Comparison of ENCODE assay signal across 8 cellular contexts in the genomic region with DNA sequence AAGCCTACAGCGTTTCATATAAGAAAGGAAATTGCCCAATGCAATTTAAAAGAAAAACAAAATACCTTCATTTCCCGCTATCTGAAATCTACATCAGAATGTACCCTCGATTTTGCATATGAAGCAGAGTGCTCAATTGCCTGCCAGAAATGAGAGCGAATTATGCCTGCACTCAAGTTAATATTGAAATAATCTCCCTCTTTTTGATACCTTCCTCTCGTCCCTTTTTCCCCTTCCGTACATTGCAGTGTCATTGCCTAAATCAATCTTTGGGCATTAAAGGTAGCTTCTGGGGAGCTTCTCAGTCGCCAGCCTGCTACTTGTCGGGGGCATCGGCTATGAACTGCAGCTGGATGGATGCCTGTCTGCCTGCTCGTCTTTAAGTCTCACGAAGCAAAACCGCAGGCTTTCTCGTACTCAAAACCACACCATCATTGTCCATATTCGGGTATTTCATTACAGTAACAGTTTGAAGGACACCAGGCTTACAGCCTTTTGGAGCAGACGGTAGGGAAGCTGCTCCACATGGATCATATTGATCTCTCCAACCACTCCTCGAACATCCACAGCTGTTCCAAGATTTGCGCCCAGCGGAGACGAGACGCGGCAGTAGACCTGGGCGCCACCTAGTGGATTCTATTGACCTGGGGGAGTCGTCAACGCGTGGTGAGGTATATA.
DNase-seq lines count a peak whose midpoint lies in the region; ATAC-seq and TF ChIP-seq lines count a peak whose summit lies in the region.

No MANE protein-coding gene starts in this region.

- peaks cover 20 to 60% (median 29%) of the 10 kb centered on the region in 5 donors for H3K27me3 Mint-ChIP-seq in naive thymus-derived CD8-positive, alpha-beta T cell
- peaks cover 28 to 32% of the 10 kb centered on the region in 2 donors for H3K27me3 Mint-ChIP-seq in stimulated activated naive B cell treated with anti-CD40 and anti-IgM and Interleukin-4, amounts not matched to agents 10 μg/mL and 1 μg/mL and 100 μg/mL, for 72 hours

- H2AFZ ChIP-seq in OCI-LY3 (ENCODE audit: low read depth, low read length) = peak overlapping the region; percentile 91

- H3K4me3 Mint-ChIP-seq in naive thymus-derived CD8-positive, alpha-beta T cell = peak overlapping the region; percentile 79 to 95 (median 86)
- H3K4me3 Mint-ChIP-seq in stimulated activated naive B cell treated with anti-CD40 and anti-IgM and Interleukin-4, amounts not matched to agents 10 μg/mL and 1 μg/mL and 100 μg/mL, for 72 hours = peak overlapping the region; percentile 76 to 92

- no peaks in the 10 kb centered on the region for H3K36me3 Mint-ChIP-seq in naive thymus-derived CD8-positive, alpha-beta T cell
- H3K36me3 Mint-ChIP-seq in stimulated activated naive B cell treated with anti-CD40 and anti-IgM and Interleukin-4, amounts not matched to agents 10 μg/mL and 1 μg/mL and 100 μg/mL, for 72 hours = no peaks in the 10 kb centered on the region

- peak overlapping the region; percentile 30 for H3K9ac ChIP-seq in OCI-LY3 (ENCODE audit: low read length)

- peak; percentile 83 for ATAC-seq in GM21529 (IDR thresholded peaks at IDR 0.05; ENCODE audit: unreplicated experiment)
- ATAC-seq in naive thymus-derived CD8-positive, alpha-beta T cell = peak; percentile 90 to 93
- peak; percentile 91 to 92 for ATAC-seq in stimulated activated naive B cell treated with anti-CD40 and anti-IgM and Interleukin-4, amounts not matched to agents 10 μg/mL and 1 μg/mL and 100 μg/mL, for 72 hours (replicated peaks)

- no peaks in the 10 kb centered on the region for H4K20me1 ChIP-seq in OCI-LY3 (ENCODE audit: insufficient read depth, low read length)

- peak; percentile 95 for TF ChIP-seq CTCF in OCI-LY3 (IDR thresholded peaks at IDR 0.05; ENCODE audit: low read depth, low read length)
- peak; percentile 62 to 78 (median 71) for TF ChIP-seq CTCF in esophagus squamous epithelium (IDR thresholded peaks at IDR 0.05)

- H3K27me3 ChIP-seq in OCI-LY3 (ENCODE audit: low read depth, low read length) (peaks cover 32% of the 10 kb centered on the region), esophagus squamous epithelium (peaks cover 0 to 73% (median 6%) of the 10 kb centered on the region in 4 donors)

- no peak for TF ChIP-seq POLR2A in esophagus squamous epithelium (IDR thresholded peaks at IDR 0.05)

- DNase-seq in DMS153 (lab: John Stamatoyannopoulos, UW) (peak; percentile 60), HuH-7.5 (ENCODE audit: low spot score) (peak; percentile 48), activated T-cell treated with anti-CD3 and anti-CD28 coated beads for 4 hours (peak; percentile 69), esophagus squamous epithelium (lab: John Stamatoyannopoulos, UW) (no peak)
- peak; percentile 49 to 82 (median 69) for DNase-seq in naive thymus-derived CD8-positive, alpha-beta T cell
- DNase-seq in stimulated activated naive B cell treated with anti-CD40 and anti-IgM and Interleukin-4, amounts not matched to agents 10 μg/mL and 1 μg/mL and 100 μg/mL, for 72 hours = peak; percentile 48

- 1 to 7% methylated on average over 25 of the region's 25 CpGs for WGBS in esophagus squamous epithelium, 2 donors

- H3K9me3 Mint-ChIP-seq in naive thymus-derived CD8-positive, alpha-beta T cell = no peaks in the 10 kb centered on the region
- no peaks in the 10 kb centered on the region for H3K9me3 Mint-ChIP-seq in stimulated activated naive B cell treated with anti-CD40 and anti-IgM and Interleukin-4, amounts not matched to agents 10 μg/mL and 1 μg/mL and 100 μg/mL, for 72 hours

- peak overlapping the region; percentile 90 for H3K4me2 ChIP-seq in OCI-LY3 (ENCODE audit: low read length)

- H3K36me3 ChIP-seq in OCI-LY3 (replicated peaks; ENCODE audit: low read depth, low read length) (no peaks in the 10 kb centered on the region), esophagus squamous epithelium (no peaks in the 10 kb centered on the region)

- no peaks in the 10 kb centered on the region for H3K9me3 ChIP-seq in OCI-LY3 (ENCODE audit: insufficient read depth, low read length)
- H3K9me3 ChIP-seq in esophagus squamous epithelium = no peaks in the 10 kb centered on the region

- H3K4me1 Mint-ChIP-seq in naive thymus-derived CD8-positive, alpha-beta T cell = peaks cover 5 to 16% (median 11%) of the 10 kb centered on the region in 4 donors
- peaks cover 7 to 12% of the 10 kb centered on the region in 2 donors for H3K4me1 Mint-ChIP-seq in stimulated activated naive B cell treated with anti-CD40 and anti-IgM and Interleukin-4, amounts not matched to agents 10 μg/mL and 1 μg/mL and 100 μg/mL, for 72 hours

- H3K27ac ChIP-seq in OCI-LY3 (ENCODE audit: low read length) (no peak overlapping the region), esophagus squamous epithelium (peak overlapping the region in 1 of 4 donors; percentile 40)

- H3K4me1 ChIP-seq in OCI-LY3 (ENCODE audit: low read length) = peaks cover 9% of the 10 kb centered on the region
- H3K4me1 ChIP-seq in esophagus squamous epithelium = peaks cover 0 to 17% (median 10%) of the 10 kb centered on the region in 3 donors

- intact Hi-C loops in esophagus squamous epithelium (cut with DNase I) = loop anchor here (10.0 kb wide), 1 partner anchor 1024 kb away; a partner anchor contains a TSS

- peak overlapping the region; percentile 81 for H3K4me3 ChIP-seq in OCI-LY3 (ENCODE audit: low read length)
- H3K4me3 ChIP-seq in esophagus squamous epithelium = peak overlapping the region; percentile 8 to 66 (median 38)

- no peaks in the 10 kb centered on the region for H3K79me2 ChIP-seq in OCI-LY3 (ENCODE audit: low read length)

- peak overlapping the region in 7 of 10 donors; percentile 9 to 73 (median 64) for H3K27ac Mint-ChIP-seq in naive thymus-derived CD8-positive, alpha-beta T cell
- H3K27ac Mint-ChIP-seq in stimulated activated naive B cell treated with anti-CD40 and anti-IgM and Interleukin-4, amounts not matched to agents 10 μg/mL and 1 μg/mL and 100 μg/mL, for 72 hours = peak overlapping the region; percentile 26

- POLR2A ChIA-PET in naive thymus-derived CD8-positive, alpha-beta T cell (lab: Charles Lee) = interaction anchor here (0.7 to 1.7 kb wide), 2 partner anchors 116 to 331 kb away, joined by 5 read pairs; a partner anchor contains a TSS
